Comparison of ENCODE assay signal across 22 cellular contexts in the genomic region with DNA sequence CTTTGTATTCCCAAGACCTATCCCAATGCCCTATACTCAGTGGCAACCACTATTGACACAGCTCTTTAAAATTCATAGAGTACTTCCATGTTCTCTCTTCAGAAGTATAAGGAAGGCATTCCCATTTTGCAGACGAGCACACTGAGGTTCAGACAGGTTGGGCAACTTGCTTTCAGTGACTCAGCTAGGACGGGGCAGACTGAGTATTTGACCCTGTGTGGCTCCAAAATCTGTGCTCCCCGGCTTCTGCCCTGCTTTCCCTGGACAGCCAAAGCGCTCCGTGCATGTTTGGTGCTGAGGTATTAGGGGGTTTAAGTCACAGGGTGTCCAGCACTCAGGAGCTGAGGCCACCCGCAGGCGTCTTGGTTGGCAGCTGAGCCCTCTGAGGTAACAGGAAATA.
"Had no signal": no experiment of that assay in that cellular context is flagged by ENCODE, and none has a peak within 500 bp of the region (broad histone marks: within the 10 kb centered on the region; RNA-seq: fewer than 3 reads in every experiment).

No MANE protein-coding gene starts in this region.

- H3K4me3 Mint-ChIP-seq: mesothelial cell of epicardium; naive B cell; natural killer cell treated with Interleukin-12 subunit alpha and Interleukin-12 subunit beta and Interleukin-15 and Interleukin-18, amount 100 ng/mL, for 72 hours; stimulated activated naive B cell treated with anti-CD40 and anti-IgM and Interleukin-4, amounts not matched to agents 10 μg/mL and 1 μg/mL and 100 μg/mL, for 72 hours; stimulated activated naive CD8-positive, alpha-beta T cell treated with anti-CD3 and anti-CD28 coated beads, Interleukin-15, Interleukin-2, amounts not matched to agents 100 ng/mL and 50 ng/mL, for 24 hours had no signal

- H3K27ac ChIP-seq: left lung, parathyroid adenoma, sigmoid colon, thoracic aorta, tibial nerve, upper lobe of right lung, uterus had no signal

- H3K9me3 Mint-ChIP-seq: mesothelial cell of epicardium; naive B cell; natural killer cell treated with Interleukin-12 subunit alpha and Interleukin-12 subunit beta and Interleukin-15 and Interleukin-18, amount 100 ng/mL, for 72 hours; stimulated activated naive B cell treated with anti-CD40 and anti-IgM and Interleukin-4, amounts not matched to agents 10 μg/mL and 1 μg/mL and 100 μg/mL, for 72 hours; stimulated activated naive CD8-positive, alpha-beta T cell treated with anti-CD3 and anti-CD28 coated beads, Interleukin-15, Interleukin-2, amounts not matched to agents 100 ng/mL and 50 ng/mL, for 24 hours had no signal

- H3K4me1 Mint-ChIP-seq: mesothelial cell of epicardium; naive B cell; stimulated activated naive B cell treated with anti-CD40 and anti-IgM and Interleukin-4, amounts not matched to agents 10 μg/mL and 1 μg/mL and 100 μg/mL, for 72 hours had no signal

- H3K27me3 Mint-ChIP-seq: stimulated activated naive CD8-positive, alpha-beta T cell treated with anti-CD3 and anti-CD28 coated beads, Interleukin-15, Interleukin-2, amounts not matched to agents 100 ng/mL and 50 ng/mL, for 24 hours had no signal

- H3K4me3 ChIP-seq: dorsolateral prefrontal cortex, left lung, mucosa of descending colon, sigmoid colon, thoracic aorta, tibial nerve, upper lobe of right lung, uterus had no signal

- H3K9me3 ChIP-seq: left lung, mucosa of descending colon, sigmoid colon, thoracic aorta, tibial nerve, upper lobe of right lung, uterus had no signal

- H2AFZ ChIP-seq: parathyroid adenoma had no signal

- H3K27me3 ChIP-seq: dorsolateral prefrontal cortex, left lung, sigmoid colon, upper lobe of right lung, uterus had no signal

- H3K27ac Mint-ChIP-seq: mesothelial cell of epicardium; natural killer cell treated with Interleukin-12 subunit alpha and Interleukin-12 subunit beta and Interleukin-15 and Interleukin-18, amount 100 ng/mL, for 72 hours; stimulated activated naive B cell treated with anti-CD40 and anti-IgM and Interleukin-4, amounts not matched to agents 10 μg/mL and 1 μg/mL and 100 μg/mL, for 72 hours; stimulated activated naive CD8-positive, alpha-beta T cell treated with anti-CD3 and anti-CD28 coated beads, Interleukin-15, Interleukin-2, amounts not matched to agents 100 ng/mL and 50 ng/mL, for 24 hours had no signal

- ATAC-seq: left cardiac atrium; stimulated activated naive B cell treated with anti-CD40 and anti-IgM and Interleukin-4, amounts not matched to agents 10 μg/mL and 1 μg/mL and 100 μg/mL, for 72 hours had no signal

- H3K79me2 ChIP-seq: parathyroid adenoma had no signal

- H3K36me3 ChIP-seq: left lung, sigmoid colon, thoracic aorta, tibial nerve, upper lobe of right lung, uterus had no signal

- H3K4me1 ChIP-seq: left lung, tibial nerve, upper lobe of right lung, uterus had no signal

- H3K9ac ChIP-seq: parathyroid adenoma had no signal

- H3K36me3 Mint-ChIP-seq: mesothelial cell of epicardium; naive B cell; natural killer cell treated with Interleukin-12 subunit alpha and Interleukin-12 subunit beta and Interleukin-15 and Interleukin-18, amount 100 ng/mL, for 72 hours; stimulated activated naive B cell treated with anti-CD40 and anti-IgM and Interleukin-4, amounts not matched to agents 10 μg/mL and 1 μg/mL and 100 μg/mL, for 72 hours had no signal

- DNase-seq: cerebellar nuclear complex; dorsolateral prefrontal cortex; effector CD4-positive, alpha-beta T cell; head of caudate nucleus; hippocampal formation; left cardiac atrium; naive B cell; occipital lobe; sigmoid colon; stimulated activated CD4-positive, alpha-beta T cell treated with anti-CD3 and anti-CD28 coated beads, Interleukin-15, amount 100 ng/mL, for 24 hours; stimulated activated CD4-positive, alpha-beta T cell treated with anti-CD3 and anti-CD28 coated beads, Interleukin-2, amount 100 ng/mL, for 48 hours; stimulated activated naive B cell treated with anti-CD40 and anti-IgM and Interleukin-4, amounts not matched to agents 10 μg/mL and 1 μg/mL and 100 μg/mL, for 72 hours; upper lobe of right lung; uterus had no signal
